ENCODE assay signal across 8 cellular contexts in the genomic region with DNA sequence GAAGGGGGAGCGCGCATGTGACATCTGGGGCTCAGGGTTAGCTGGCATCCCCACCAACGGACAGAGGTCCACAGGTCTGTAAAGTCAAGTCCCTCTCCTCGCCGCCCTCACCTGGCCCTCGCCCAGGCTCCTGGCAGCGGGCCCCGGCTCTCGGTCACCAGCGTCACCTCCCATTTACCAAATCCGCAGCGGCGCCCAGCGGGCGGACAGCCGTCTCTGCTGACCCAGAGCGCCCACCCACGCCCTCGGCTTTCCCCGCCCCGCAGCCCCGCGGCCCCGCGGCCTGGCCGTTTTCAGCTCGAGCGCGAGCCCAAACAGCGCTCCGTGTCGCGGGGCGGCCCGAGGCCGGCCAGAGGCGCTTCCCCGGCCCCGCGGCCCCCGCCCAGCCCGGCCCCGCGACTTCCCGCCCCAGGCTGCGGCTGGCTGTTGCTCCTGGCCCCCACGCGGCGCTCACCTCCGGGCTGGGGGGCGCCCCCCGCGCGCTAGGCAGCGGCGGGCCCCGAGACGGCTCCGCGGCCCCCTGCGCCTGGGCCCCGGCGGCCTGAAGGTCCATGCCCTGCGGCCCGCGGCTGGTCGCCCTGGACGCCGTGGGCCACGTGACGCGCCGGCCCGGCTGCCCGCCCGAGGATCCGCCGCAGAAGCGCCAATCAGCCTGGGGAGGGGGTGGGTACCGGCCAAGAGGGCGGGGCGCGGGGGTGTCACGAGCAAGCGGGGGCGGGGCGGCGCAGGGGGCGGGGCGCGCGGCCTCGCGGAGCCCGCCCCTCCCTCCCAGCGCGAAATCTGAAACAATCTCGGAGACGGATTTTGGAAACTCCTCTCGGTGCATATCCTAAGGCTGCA. TPM values are rescaled to one million over a fixed set of nuclear protein-coding genes. Genes with fewer than 3 reads are reported as not detected.
A peak's percentile ranks its signal among the peaks of the same experiment; 100 is the strongest.
DNase-seq lines count a peak whose midpoint lies in the region; ATAC-seq and TF ChIP-seq lines count a peak whose summit lies in the region.

A gene with protein sequence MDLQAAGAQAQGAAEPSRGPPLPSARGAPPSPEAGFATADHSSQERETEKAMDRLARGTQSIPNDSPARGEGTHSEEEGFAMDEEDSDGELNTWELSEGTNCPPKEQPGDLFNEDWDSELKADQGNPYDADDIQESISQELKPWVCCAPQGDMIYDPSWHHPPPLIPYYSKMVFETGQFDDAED (minus strand): TSS at position 598 of the 840 bp plus-strand sequence. CDS start 45 bp downstream, at position 553.

- H3K36me3 Mint-ChIP-seq in activated CD4-positive, alpha-beta T cell treated with anti-CD3 and anti-CD28 coated beads, Interleukin-2, amount 10 ng/mL, durations not matched to agents 7 days and 5 days (ENCODE audit: low read depth), result peaks cover 11% of the 10 kb centered on the region

- peaks cover 19% of the 10 kb centered on the region for H3K4me1 Mint-ChIP-seq in activated CD4-positive, alpha-beta T cell treated with anti-CD3 and anti-CD28 coated beads, Interleukin-2, amount 10 ng/mL, durations not matched to agents 7 days and 5 days

- H3K27me3 Mint-ChIP-seq in activated CD4-positive, alpha-beta T cell treated with anti-CD3 and anti-CD28 coated beads, Interleukin-2, amount 10 ng/mL, durations not matched to agents 7 days and 5 days, result no peaks in the 10 kb centered on the region

- POLR2A ChIA-PET in activated CD4-positive, alpha-beta T cell treated with anti-CD3 and anti-CD28 coated beads, Interleukin-2, amount 10 ng/mL, durations not matched to agents 7 days and 5 days (lab: Charles Lee), result no interaction called here

- TF ChIP-seq CTCF in coronary artery (IDR thresholded peaks at IDR 0.05), result no peak

- DNase-seq in NCI-H510A treated with DMSO at 0.1 percent for 48 hours (lab: John Stamatoyannopoulos, UW), result peak; percentile 57
- peak; percentile 85 for DNase-seq in activated CD4-positive, alpha-beta T cell treated with anti-CD3 and anti-CD28 coated beads, Interleukin-2, amount 10 ng/mL, durations not matched to agents 7 days and 5 days
- peak; percentile 92 for DNase-seq in coronary artery (ENCODE audit: low spot score)
- peak; percentile 95 for DNase-seq in left kidney (ENCODE audit: low read depth, low spot score)
- DNase-seq in stimulated activated CD4-positive, alpha-beta T cell treated with anti-CD3 and anti-CD28 coated beads, Interleukin-1b, Interleukin-23, amount 100 ng/mL, for 48 hours, result peak; percentile 75

- CTCF ChIA-PET in activated CD4-positive, alpha-beta T cell treated with anti-CD3 and anti-CD28 coated beads, Interleukin-2, amount 10 ng/mL, durations not matched to agents 7 days and 5 days (lab: Charles Lee), result interaction anchor here (0.6 to 1.3 kb wide), 3 partner anchors 38 to 539 kb away, joined by 4 read pairs; no protein-coding TSS in a partner anchor

- H3K4me3 ChIP-seq in coronary artery, result peak within 1 kb of the TSS; percentile 99

- peak within 1 kb of the TSS; percentile 84 for H3K27ac Mint-ChIP-seq in activated CD4-positive, alpha-beta T cell treated with anti-CD3 and anti-CD28 coated beads, Interleukin-2, amount 10 ng/mL, durations not matched to agents 7 days and 5 days

- ATAC-seq in GM18498 (IDR thresholded peaks at IDR 0.05; ENCODE audit: unreplicated experiment) (peak; percentile 80), HG03066 (IDR thresholded peaks at IDR 0.05; ENCODE audit: low read depth, unreplicated experiment) (peak; percentile 67), HG03469 (IDR thresholded peaks at IDR 0.05; ENCODE audit: unreplicated experiment) (no peak)

- peak within 1 kb of the TSS; percentile 81 for H3K4me3 Mint-ChIP-seq in activated CD4-positive, alpha-beta T cell treated with anti-CD3 and anti-CD28 coated beads, Interleukin-2, amount 10 ng/mL, durations not matched to agents 7 days and 5 days

- no peaks in the 10 kb centered on the region for H3K9me3 Mint-ChIP-seq in activated CD4-positive, alpha-beta T cell treated with anti-CD3 and anti-CD28 coated beads, Interleukin-2, amount 10 ng/mL, durations not matched to agents 7 days and 5 days

- H3K27ac ChIP-seq in coronary artery, result peak within 1 kb of the TSS; percentile 72 to 97

RNA-seq across cellular contexts. Expression of the gene that starts here (rescaled TPM):
- 10 to 100 TPM; 15.7 to 16.9 TPM for total RNA-seq in activated CD4-positive, alpha-beta T cell treated with anti-CD3 and anti-CD28 coated beads, Interleukin-2, amount 10 ng/mL, durations not matched to agents 7 days and 5 days
